ENCODE assay signal across 18 cellular contexts in genomic region chr1:104056786-104057185, GRCh38.
DNase-seq lines count a peak whose midpoint lies in the region; ATAC-seq, FAIRE-seq and TF ChIP-seq lines count a peak whose summit lies in the region.
"Had no signal": no experiment of that assay in that cellular context is flagged by ENCODE, and none has a peak within 500 bp of the region (broad histone marks: within the 10 kb centered on the region; RNA-seq: fewer than 3 reads in every experiment).

No MANE protein-coding gene starts in this region.

- no peak overlapping the region for H3K4ac ChIP-seq in H1 (replicated peaks; ENCODE audit: insufficient read length, low read depth, low read length)

- no peak overlapping the region for H3K23ac ChIP-seq in H1 (ENCODE audit: insufficient read length)

- H3K14ac ChIP-seq in H1 (ENCODE audit: insufficient read length) = no peak overlapping the region

- H3K79me1 ChIP-seq in H1 (ENCODE audit: low read depth, low read length) = no peaks in the 10 kb centered on the region

- no peak overlapping the region for H2BK15ac ChIP-seq in H1 (ENCODE audit: low read length)

- no peak for TF ChIP-seq CTCF in H1 (IDR thresholded peaks at IDR 0.05; ENCODE audit: control extremely low read depth in 1 of 3, insufficient read depth in 1 of 3, low read depth in 1 of 3, low read length in 3 of 3)
- TF ChIP-seq CTCF in nephron progenitor cell (IDR thresholded peaks at IDR 0.05) = no peak
- no peak for TF ChIP-seq CTCF in transverse colon (IDR thresholded peaks at IDR 0.05)

- FAIRE-seq in H54 (lab: Jason Lieb, UNC) = peak; percentile 43
- FAIRE-seq in H1 (lab: Jason Lieb, UNC) = no peak
- FAIRE-seq: HTR-8/SVneo, RCC 7860 had no signal

- DNase-seq in H54 (ENCODE audit: insufficient read length, low spot score) (no peak), NCI-H774 (lab: John Stamatoyannopoulos, UW) (peak; percentile 69), H1 (ENCODE audit: low read depth in 1 of 2, low spot score in 2 of 2) (no peak), nephron progenitor cell (no peak), transverse colon (no peak), LoVo (ENCODE audit: low spot score) (no peak)
- DNase-seq: DMS79, NCI-H2081, Right ventricle myocardium superior had no signal

- H3K27ac Mint-ChIP-seq in nephron progenitor cell = peak overlapping the region; percentile 70
- H3K27ac Mint-ChIP-seq: B cell; CD4-positive, alpha-beta memory T cell; T-helper 1 cell treated with Interleukin-12 subunit alpha and Interleukin-12 subunit beta and Interleukin-4 antibody, amounts not matched to agents 30 μg/mL and 1 μg/mL, for 36 hours had no signal

- H3K4me1 Mint-ChIP-seq in nephron progenitor cell = peaks cover 20% of the 10 kb centered on the region
- H3K4me1 Mint-ChIP-seq: B cell; CD4-positive, alpha-beta memory T cell had no signal

- H3K9me3 Mint-ChIP-seq in nephron progenitor cell = peaks cover 6% of the 10 kb centered on the region

- H3K9me3 ChIP-seq in H1 (ENCODE audit: insufficient read depth in 2 of 2, low read depth in 1 of 2, low read length in 1 of 2) (peaks cover 0 to 5% of the 10 kb centered on the region in 2 experiments; a peak in 2 of 4 replicates), transverse colon (no peaks in the 10 kb centered on the region)
- H3K9me3 ChIP-seq: HAP-1 had no signal

- H4K91ac ChIP-seq in H1 (replicated peaks; ENCODE audit: insufficient read length, low read length) = peak overlapping the region; percentile 54

- H2AK5ac ChIP-seq in H1 (ENCODE audit: low read depth, low read length) = no peak overlapping the region

- H2BK12ac ChIP-seq in H1 (ENCODE audit: low read depth, low read length) = peak overlapping the region; percentile 56; the same call in 1 of the 2 replicates

- H3K4me2 ChIP-seq in H1 (ENCODE audit: insufficient read depth in 1 of 2, low read depth in 2 of 2, low read length in 2 of 2) = peak overlapping the region; percentile 25 to 36; a peak in 2 of 4 replicates

- ATAC-seq in HG03097 (IDR thresholded peaks at IDR 0.05; ENCODE audit: low FRiP score, unreplicated experiment) = no peak
- ATAC-seq: SK-N-SH treated with all-trans-retinoic acid at 6 μM for 48 hours had no signal

- H2AFZ ChIP-seq in H1 (ENCODE audit: low read length) = peak overlapping the region; percentile 99

- no peak overlapping the region for H2BK120ac ChIP-seq in H1 (replicated peaks; ENCODE audit: low read depth, low read length)

- POLR2A ChIA-PET in H1 (lab: Charles Lee; ENCODE audit: partially characterized antibody) = interaction anchor here (0.8 kb wide), 1 partner anchor 9 kb away, joined by 3 read pairs; no protein-coding TSS in a partner anchor

- H3K56ac ChIP-seq in H1 (replicated peaks; ENCODE audit: insufficient read length, low read depth, low read length) = no peak overlapping the region

- H2BK20ac ChIP-seq in H1 (ENCODE audit: low read length) = no peak overlapping the region

- no peaks in the 10 kb centered on the region for H3K36me3 Mint-ChIP-seq in nephron progenitor cell (ENCODE audit: low read depth)
- H3K36me3 Mint-ChIP-seq: CD4-positive, alpha-beta memory T cell had no signal

- peak overlapping the region; percentile 50; the same call in 1 of the 2 replicates for H2BK5ac ChIP-seq in H1 (ENCODE audit: low read depth, low read length)

- in situ Hi-C loops in transverse colon (cut with MboI; ENCODE audit: low pct_ligation_motif_present in 1 of 4, low pct_unique_long_range_greater_than_20kb in 1 of 4, low sequenced_read_pairs in 3 of 4) = no loop called here

- H3K27ac ChIP-seq in H1 (ENCODE audit: low read depth, low read length) (peak overlapping the region; percentile 52; the same call in 1 of the 2 replicates), transverse colon (peak overlapping the region in 2 of 4 donors; percentile 39 to 50)
- H3K27ac ChIP-seq: HL-60 had no signal

- H3K4me3 Mint-ChIP-seq in nephron progenitor cell = no peak overlapping the region
- H3K4me3 Mint-ChIP-seq: B cell; CD4-positive, alpha-beta memory T cell; T-helper 1 cell treated with Interleukin-12 subunit alpha and Interleukin-12 subunit beta and Interleukin-4 antibody, amounts not matched to agents 30 μg/mL and 1 μg/mL, for 36 hours had no signal

- H3K4me1 ChIP-seq in H1 (replicated peaks in 1 of 4; ENCODE audit: control insufficient read depth in 3 of 4, insufficient read depth in 4 of 4, low read length in 3 of 4) = peaks cover 0 to 4% (median 3%) of the 10 kb centered on the region in 4 experiments; a peak in 3 of 7 replicates
- peaks cover 0 to 11% (median 5%) of the 10 kb centered on the region in 4 donors for H3K4me1 ChIP-seq in transverse colon
- H3K4me1 ChIP-seq: HAP-1 had no signal

- H3K18ac ChIP-seq in H1 (ENCODE audit: extremely low read depth, low read length) = 0 out of 2 replicates have a peak overlapping the region, but pooled peaks have one; percentile 24

- TF ChIP-seq EP300 in H1 (IDR thresholded peaks at IDR 0.05; ENCODE audit: borderline replicate concordance in 1 of 2, low read depth in 2 of 2, low read length in 2 of 2) (no peak), transverse colon (IDR thresholded peaks at IDR 0.05; ENCODE audit: low read depth) (no peak)

- H4K5ac ChIP-seq in H1 (ENCODE audit: insufficient read length, low read depth, low read length) = no peak overlapping the region

- intact Hi-C loops in transverse colon (cut with DNase I; ENCODE audit: low total_unique reads) = no loop called here

- CTCF ChIA-PET in H1 (lab: Charles Lee; ENCODE audit: partially characterized antibody) = interaction anchor here (1.0 to 1.5 kb wide), 3 partner anchors 37 to 234 kb away, joined by 3 to 7 read pairs (median 3); no protein-coding TSS in a partner anchor

- no peak overlapping the region for H3K9ac ChIP-seq in H1 (replicated peaks in 1 of 4; ENCODE audit: extremely low read depth in 1 of 4, low read depth in 3 of 4, low read length in 3 of 4)

- no peaks in the 10 kb centered on the region for H3K27me3 Mint-ChIP-seq in nephron progenitor cell (ENCODE audit: low read depth, poor library complexity)
- H3K27me3 Mint-ChIP-seq: B cell; CD4-positive, alpha-beta memory T cell had no signal

- no peaks in the 10 kb centered on the region for H4K20me1 ChIP-seq in H1 (replicated peaks in 1 of 2; ENCODE audit: control insufficient read depth in 1 of 2, insufficient read depth in 2 of 2, low read length in 2 of 2)

- no peaks in the 10 kb centered on the region for H3K23me2 ChIP-seq in H1 (ENCODE audit: low read depth, low read length)

- H3K36me3 ChIP-seq in H1 (ENCODE audit: control insufficient read depth in 2 of 4, insufficient read depth in 4 of 4, low read length in 3 of 4) = no peaks in the 10 kb centered on the region
- no peaks in the 10 kb centered on the region for H3K36me3 ChIP-seq in transverse colon
- H3K36me3 ChIP-seq: HAP-1 had no signal

- 84% methylated on average over 7 of the region's 8 CpGs; no CpG with 5 or more reads in 1 of the 2 experiments for WGBS in H1 (ENCODE audit: extremely low coverage in 1 of 2, insufficient coverage in 1 of 2, insufficient read length in 1 of 2, insufficient replicate concordance in 2 of 2, low coverage in 1 of 2, low lambda C conversion rate in 2 of 2, missing lambda C conversion rate in 1 of 2), 2 experiments
- 80 to 85% methylated on average over 3 to 8 of the region's 8 CpGs for WGBS in transverse colon (ENCODE audit: low coverage in 1 of 2), 2 donors

- no peak for TF ChIP-seq POLR2A in H54 (IDR thresholded peaks at IDR 0.05; ENCODE audit: low read depth, low read length)
- no peak for TF ChIP-seq POLR2A in H1 (IDR thresholded peaks at IDR 0.05; ENCODE audit: control extremely low read depth in 1 of 2, low read depth in 2 of 2, low read length in 2 of 2)
- TF ChIP-seq POLR2A in transverse colon (IDR thresholded peaks at IDR 0.05) = no peak

- H3K79me2 ChIP-seq in H1 (ENCODE audit: control insufficient read depth in 1 of 2, insufficient read depth in 2 of 2, low read length in 2 of 2) = no peaks in the 10 kb centered on the region

- H3K4me3 ChIP-seq in H1 (ENCODE audit: extremely low read depth in 1 of 4, insufficient read depth in 2 of 4, low read depth in 3 of 4, low read length in 4 of 4) (peak overlapping the region in 1 of 4 experiments; percentile 4; a peak in 1 of 8 replicates), transverse colon (no peak overlapping the region)
- H3K4me3 ChIP-seq: HAP-1 had no signal

- no peaks in the 10 kb centered on the region for H3K27me3 ChIP-seq in H1 (replicated peaks in 1 of 4; ENCODE audit: control insufficient read depth in 3 of 4, extremely low read depth in 1 of 4, insufficient read depth in 3 of 4, low read length in 3 of 4)
- H3K27me3 ChIP-seq in transverse colon = no peaks in the 10 kb centered on the region

- no peak for TF ChIP-seq RAD21 in H1 (IDR thresholded peaks at IDR 0.05 in 1 of 2, conservative IDR thresholded peaks at IDR 0.05 in 1 of 2; ENCODE audit: low read depth in 2 of 2, low read length in 2 of 2)

- H4K8ac ChIP-seq in H1 (ENCODE audit: extremely low read depth, insufficient read depth, low read length) = peak overlapping the region; percentile 25; the same call in 1 of the 2 replicates

TF ChIP-seq in H1, 55 proteins besides CTCF, POLR2A, EP300 and RAD21:
- TF ChIP-seq SP2 (IDR thresholded peaks at IDR 0.05; ENCODE audit: low read length) (no peak), BCL11A (IDR thresholded peaks at IDR 0.05; ENCODE audit: low read depth in 2 of 2, low read length in 2 of 2) (no peak), RBBP5 (IDR thresholded peaks at IDR 0.05; ENCODE audit: borderline replicate concordance, low read depth, low read length) (no peak), ASH2L (IDR thresholded peaks at IDR 0.05; ENCODE audit: low read length) (no peak), TCF12 (IDR thresholded peaks at IDR 0.05; ENCODE audit: low read depth, low read length) (no peak), RNF2 (IDR thresholded peaks at IDR 0.05; ENCODE audit: borderline replicate concordance, low read depth, low read length, missing control alignments, poor library complexity, severe bottlenecking) (no peak), NANOG (IDR thresholded peaks at IDR 0.05; ENCODE audit: insufficient read depth, low read depth, low read length, poor library complexity, severe bottlenecking) (no peak)
